Comparison of ENCODE assay signal across 25 cellular contexts in genomic region chr15:82172506-82172905, GRCh38.
"Had no signal": no experiment of that assay in that cellular context is flagged by ENCODE, and none has a peak within 500 bp of the region (broad histone marks: within the 10 kb centered on the region; RNA-seq: fewer than 3 reads in every experiment).

No MANE protein-coding gene starts in this region.

- H3K9me3 ChIP-seq: esophagus squamous epithelium, left ventricle myocardium inferior, pancreas, spleen, testis, transverse colon had no signal

- H3K27ac Mint-ChIP-seq: immature natural killer cell; naive B cell; nephron; progenitor cell of endocrine pancreas; stimulated activated naive B cell treated with anti-CD40 and anti-IgM and Interleukin-4, amounts not matched to agents 10 μg/mL and 1 μg/mL and 100 μg/mL, for 72 hours; stimulated activated naive CD8-positive, alpha-beta T cell treated with anti-CD3 and anti-CD28 coated beads, Interleukin-15, amount 100 ng/mL, for 72 hours had no signal

- H3K36me3 ChIP-seq: left ventricle myocardium inferior, pancreas, transverse colon had no signal

- H3K27me3 ChIP-seq: esophagus squamous epithelium, pancreas, spleen, testis, transverse colon had no signal

- DNase-seq: effector memory CD4-positive, alpha-beta T cell; esophagus squamous epithelium; foreskin fibroblast; immature natural killer cell; kidney; left cardiac atrium; left ventricle myocardium inferior; mesendoderm; naive B cell; occipital lobe; pancreas; right cardiac atrium; spleen; stimulated activated CD4-positive, alpha-beta T cell treated with anti-CD3 and anti-CD28 coated beads, Interleukin-15, amount 100 ng/mL, for 24 hours; stimulated activated CD4-positive, alpha-beta T cell treated with anti-CD3 and anti-CD28 coated beads, Interleukin-1b, Interleukin-23, amount 100 ng/mL, for 48 hours; stimulated activated CD4-positive, alpha-beta T cell treated with anti-CD3 and anti-CD28 coated beads, Interleukin-4, amount 100 ng/mL, for 4 hours; stimulated activated naive B cell treated with anti-CD40 and anti-IgM and Interleukin-4, amounts not matched to agents 10 μg/mL and 1 μg/mL and 100 μg/mL, for 72 hours; stimulated activated naive CD8-positive, alpha-beta T cell treated with anti-CD3 and anti-CD28 coated beads, Interleukin-15, amount 100 ng/mL, for 72 hours; testis; transverse colon had no signal

- H3K9me3 Mint-ChIP-seq: immature natural killer cell; naive B cell; nephron; stimulated activated naive B cell treated with anti-CD40 and anti-IgM and Interleukin-4, amounts not matched to agents 10 μg/mL and 1 μg/mL and 100 μg/mL, for 72 hours; stimulated activated naive CD8-positive, alpha-beta T cell treated with anti-CD3 and anti-CD28 coated beads, Interleukin-15, amount 100 ng/mL, for 72 hours had no signal

- H3K27ac ChIP-seq: esophagus squamous epithelium, left ventricle myocardium inferior, pancreas, spleen, transverse colon had no signal

- ATAC-seq: left cardiac atrium; pancreas; right cardiac atrium; stimulated activated naive B cell treated with anti-CD40 and anti-IgM and Interleukin-4, amounts not matched to agents 10 μg/mL and 1 μg/mL and 100 μg/mL, for 72 hours; stimulated activated naive CD8-positive, alpha-beta T cell treated with anti-CD3 and anti-CD28 coated beads, Interleukin-15, amount 100 ng/mL, for 72 hours had no signal

- H3K4me1 ChIP-seq: pancreas, transverse colon had no signal

- FAIRE-seq: endometrium, kidney, pancreas, urothelium cell line had no signal

- H3K4me3 ChIP-seq: esophagus squamous epithelium, left ventricle myocardium inferior, lung, pancreas, spleen, testis, transverse colon had no signal

- H3K36me3 Mint-ChIP-seq: naive B cell had no signal
